22 cellular contexts compared by ENCODE assay signal in genomic region chr7:40843338-40844026, GRCh38.
DNase-seq lines count a peak whose midpoint lies in the region; FAIRE-seq and TF ChIP-seq lines count a peak whose summit lies in the region.
"Had no signal": no experiment of that assay in that cellular context is flagged by ENCODE, and none has a peak within 500 bp of the region (broad histone marks: within the 10 kb centered on the region; RNA-seq: fewer than 3 reads in every experiment).

No MANE protein-coding gene starts in this region.

- H2BK15ac ChIP-seq in H1 (ENCODE audit: low read length) = no peak overlapping the region
- no peak overlapping the region for H2BK15ac ChIP-seq in mesenchymal stem cell (ENCODE audit: low read depth, poor library complexity, severe bottlenecking)

- H3K9ac ChIP-seq in H1 (replicated peaks in 1 of 4; ENCODE audit: extremely low read depth in 1 of 4, low read depth in 3 of 4, low read length in 3 of 4) (no peak overlapping the region), mesenchymal stem cell (ENCODE audit: low read length) (peak overlapping the region; percentile 48)
- H3K9ac ChIP-seq: KMS-11 had no signal

- peaks cover 7% of the 10 kb centered on the region for H3K4me1 Mint-ChIP-seq in Caco-2 (ENCODE audit: low read depth, unreplicated experiment)

- H3K27ac ChIP-seq in H1 (ENCODE audit: low read depth, low read length) (no peak overlapping the region), mesenchymal stem cell (ENCODE audit: low read length, poor library complexity, severe bottlenecking) (peak overlapping the region; percentile 5)
- H3K27ac ChIP-seq: HL-60, KMS-11, Peyer's patch, sigmoid colon had no signal

- POLR2A ChIA-PET in Caco-2 (lab: Charles Lee) (no interaction called here), H1 (lab: Charles Lee; ENCODE audit: partially characterized antibody) (interaction anchor here (1.3 kb wide), 1 partner anchor 16 kb away, joined by 3 read pairs; no protein-coding TSS in a partner anchor)

- no peaks in the 10 kb centered on the region for H3K79me2 ChIP-seq in H1 (ENCODE audit: control insufficient read depth in 1 of 2, insufficient read depth in 2 of 2, low read length in 2 of 2)

- DNase-seq in Caco-2 (no peak), LHCN-M2 (ENCODE audit: low read depth) (peak; percentile 11), H1 (ENCODE audit: low read depth in 1 of 2, low spot score in 2 of 2) (no peak), mesenchymal stem cell (peak; percentile 7), AG08396 (ENCODE audit: low spot score) (no peak), NCI-H187 (lab: John Stamatoyannopoulos, UW) (no peak), cerebellum (ENCODE audit: low spot score) (no peak)
- DNase-seq in central memory CD4-positive, alpha-beta T cell = no peak
- DNase-seq: ACHN; activated CD4-positive, alpha-beta T cell treated with anti-CD3 and anti-CD28 coated beads, Interleukin-2, amount 50 U/mL, for 48 hours; activated naive CD4-positive, alpha-beta T cell treated with anti-CD3 and anti-CD28 coated beads for 36 hours; CD8-positive, alpha-beta T cell; NCI-H1105; NCI-H82; Peyer's patch; sigmoid colon; stimulated activated CD4-positive, alpha-beta T cell treated with anti-CD3 and anti-CD28 coated beads, Interleukin-4, amount 100 ng/mL, for 1 hour; substantia nigra; SW 1271 had no signal

- H3K9me3 Mint-ChIP-seq in Caco-2 (ENCODE audit: unreplicated experiment) = no peaks in the 10 kb centered on the region

- CTCF ChIA-PET in Caco-2 (lab: Charles Lee) = no interaction called here
- CTCF ChIA-PET in H1 (lab: Charles Lee; ENCODE audit: partially characterized antibody) = interaction anchor here (1.1 to 1.2 kb wide), 2 partner anchors 10 to 160 kb away, joined by 3 read pairs; no protein-coding TSS in a partner anchor

- no peaks in the 10 kb centered on the region for H3K9me3 ChIP-seq in Caco-2
- no peaks in the 10 kb centered on the region for H3K9me3 ChIP-seq in H1 (ENCODE audit: insufficient read depth in 2 of 2, low read depth in 1 of 2, low read length in 1 of 2)
- H3K9me3 ChIP-seq in mesenchymal stem cell (ENCODE audit: control insufficient read depth, low read length) = peaks cover 30% of the 10 kb centered on the region
- H3K9me3 ChIP-seq: Peyer's patch, sigmoid colon had no signal

- H3K36me3 ChIP-seq in Caco-2 (ENCODE audit: control insufficient read depth, insufficient read depth, low read length) (no peaks in the 10 kb centered on the region), H1 (ENCODE audit: control insufficient read depth in 2 of 4, insufficient read depth in 4 of 4, low read length in 3 of 4) (no peaks in the 10 kb centered on the region), mesenchymal stem cell (ENCODE audit: control insufficient read depth in 1 of 2, insufficient read depth in 2 of 2, low read depth in 1 of 2, low read length in 2 of 2) (peaks cover 0 to 5% of the 10 kb centered on the region in 2 experiments)
- H3K36me3 ChIP-seq: Peyer's patch, sigmoid colon had no signal

- TF ChIP-seq EP300 in H1 (IDR thresholded peaks at IDR 0.05; ENCODE audit: borderline replicate concordance in 1 of 2, low read depth in 2 of 2, low read length in 2 of 2) = no peak

- H2BK5ac ChIP-seq in H1 (ENCODE audit: low read depth, low read length) (no peak overlapping the region), mesenchymal stem cell (ENCODE audit: low read depth, low read length, poor library complexity, severe bottlenecking) (no peak overlapping the region)

- no peaks in the 10 kb centered on the region for H3K27me3 Mint-ChIP-seq in Caco-2 (ENCODE audit: insufficient read depth, unreplicated experiment)

- no peak for FAIRE-seq in H1 (lab: Jason Lieb, UNC)
- FAIRE-seq: GM12891 had no signal

- H2BK12ac ChIP-seq in H1 (ENCODE audit: low read depth, low read length) (no peak overlapping the region), mesenchymal stem cell (ENCODE audit: low read length in 2 of 2) (peak overlapping the region; percentile 21 to 49)

- H4K91ac ChIP-seq in H1 (replicated peaks; ENCODE audit: insufficient read length, low read length) = no peak overlapping the region
- H4K91ac ChIP-seq in mesenchymal stem cell (ENCODE audit: low read length) = peak overlapping the region; percentile 53

- no peaks in the 10 kb centered on the region for H4K20me1 ChIP-seq in H1 (replicated peaks in 1 of 2; ENCODE audit: control insufficient read depth in 1 of 2, insufficient read depth in 2 of 2, low read length in 2 of 2)

- H3K56ac ChIP-seq in H1 (replicated peaks; ENCODE audit: insufficient read length, low read depth, low read length) = no peak overlapping the region

- intact Hi-C loops in Caco-2 (cut with micrococcal nuclease; ENCODE audit: unreplicated experiment) = no loop called here

- H3K18ac ChIP-seq in H1 (ENCODE audit: extremely low read depth, low read length) (no peak overlapping the region), mesenchymal stem cell (ENCODE audit: low read depth in 1 of 2, low read length in 2 of 2) (peak overlapping the region; percentile 46 to 66)

- H3K4me3 ChIP-seq in Caco-2 (ENCODE audit: low read depth, low read length) (no peak overlapping the region), H1 (ENCODE audit: extremely low read depth in 1 of 4, insufficient read depth in 2 of 4, low read depth in 3 of 4, low read length in 4 of 4) (no peak overlapping the region), mesenchymal stem cell (ENCODE audit: insufficient read depth in 1 of 2, low read depth in 1 of 2, low read length in 2 of 2) (no peak overlapping the region)
- H3K4me3 ChIP-seq: Peyer's patch, sigmoid colon had no signal

- H3K27ac Mint-ChIP-seq in Caco-2 (ENCODE audit: unreplicated experiment) = peak overlapping the region; percentile 28
- H3K27ac Mint-ChIP-seq: activated naive CD4-positive, alpha-beta T cell treated with anti-CD3 and anti-CD28 coated beads for 36 hours; CD8-positive, alpha-beta T cell had no signal

- H3K4ac ChIP-seq in H1 (replicated peaks; ENCODE audit: insufficient read length, low read depth, low read length) (no peak overlapping the region), mesenchymal stem cell (ENCODE audit: low read depth in 1 of 2, low read length in 2 of 2) (no peak overlapping the region)

- TF ChIP-seq RAD21 in H1 (IDR thresholded peaks at IDR 0.05 in 1 of 2, conservative IDR thresholded peaks at IDR 0.05 in 1 of 2; ENCODE audit: low read depth in 2 of 2, low read length in 2 of 2) = no peak

- peaks cover 9% of the 10 kb centered on the region for H3K4me1 ChIP-seq in Caco-2
- H3K4me1 ChIP-seq in H1 (replicated peaks in 1 of 4; ENCODE audit: control insufficient read depth in 3 of 4, insufficient read depth in 4 of 4, low read length in 3 of 4) = no peaks in the 10 kb centered on the region
- H3K4me1 ChIP-seq in mesenchymal stem cell (ENCODE audit: control insufficient read depth, insufficient read depth, low read depth, low read length) = peaks cover 4% of the 10 kb centered on the region
- H3K4me1 ChIP-seq: Peyer's patch, sigmoid colon had no signal

- H2AFZ ChIP-seq in H1 (ENCODE audit: low read length) (no peak overlapping the region), mesenchymal stem cell (ENCODE audit: low read depth, low read length) (no peak overlapping the region)

- no peaks in the 10 kb centered on the region for H3K27me3 ChIP-seq in Caco-2 (replicated peaks; ENCODE audit: control insufficient read depth, insufficient read depth, low read length)
- H3K27me3 ChIP-seq in H1 (replicated peaks in 1 of 4; ENCODE audit: control insufficient read depth in 3 of 4, extremely low read depth in 1 of 4, insufficient read depth in 3 of 4, low read length in 3 of 4) = no peaks in the 10 kb centered on the region
- H3K27me3 ChIP-seq in mesenchymal stem cell (ENCODE audit: control insufficient read depth in 1 of 2, insufficient read depth in 1 of 2, low read length in 2 of 2) = no peaks in the 10 kb centered on the region
- H3K27me3 ChIP-seq: Peyer's patch, sigmoid colon had no signal

- no peaks in the 10 kb centered on the region for H3K23me2 ChIP-seq in H1 (ENCODE audit: low read depth, low read length)

- no peak for TF ChIP-seq CTCF in Caco-2 (IDR thresholded peaks at IDR 0.05; ENCODE audit: insufficient read depth in 1 of 2, low read depth in 1 of 2, low read length in 1 of 2, severe bottlenecking in 1 of 2, unreplicated experiment in 1 of 2)
- no peak for TF ChIP-seq CTCF in H1 (IDR thresholded peaks at IDR 0.05; ENCODE audit: control extremely low read depth in 1 of 3, insufficient read depth in 1 of 3, low read depth in 1 of 3, low read length in 3 of 3)

- no peak overlapping the region for H3K4me3 Mint-ChIP-seq in Caco-2 (ENCODE audit: unreplicated experiment)
- H3K4me3 Mint-ChIP-seq: activated naive CD4-positive, alpha-beta T cell treated with anti-CD3 and anti-CD28 coated beads for 36 hours; CD8-positive, alpha-beta T cell had no signal

- no peak overlapping the region for H3K23ac ChIP-seq in H1 (ENCODE audit: insufficient read length)
- no peak overlapping the region for H3K23ac ChIP-seq in mesenchymal stem cell (ENCODE audit: low read length in 2 of 2)

- H3K4me2 ChIP-seq in H1 (ENCODE audit: insufficient read depth in 1 of 2, low read depth in 2 of 2, low read length in 2 of 2) (no peak overlapping the region), mesenchymal stem cell (ENCODE audit: low read length, poor library complexity, severe bottlenecking) (no peak overlapping the region)
- H3K4me2 ChIP-seq: KMS-11 had no signal

- H2AK5ac ChIP-seq in H1 (ENCODE audit: low read depth, low read length) = no peak overlapping the region
- H2AK5ac ChIP-seq in mesenchymal stem cell (ENCODE audit: low read length, severe bottlenecking) = peak overlapping the region; percentile 29

- 0 out of 2 replicates have a peak overlapping the region, but pooled peaks have one; percentile 17 for H2BK20ac ChIP-seq in H1 (ENCODE audit: low read length)

- WGBS in H1 (ENCODE audit: extremely low coverage in 1 of 2, insufficient coverage in 1 of 2, insufficient read length in 1 of 2, insufficient replicate concordance in 2 of 2, low coverage in 1 of 2, low lambda C conversion rate in 2 of 2, missing lambda C conversion rate in 1 of 2), 2 experiments = 92% methylated on average over 9 of the region's 9 CpGs; no CpG with 5 or more reads in 1 of the 2 experiments
- WGBS in mesenchymal stem cell = 94% methylated on average over 9 of the region's 9 CpGs

- TF ChIP-seq POLR2A in H1 (IDR thresholded peaks at IDR 0.05; ENCODE audit: control extremely low read depth in 1 of 2, low read depth in 2 of 2, low read length in 2 of 2) = no peak

- no peak overlapping the region for H4K5ac ChIP-seq in H1 (ENCODE audit: insufficient read length, low read depth, low read length)

- BruUV-seq in Caco-2 (replicated peaks; lab: Mats Ljungman, UMichigan) = no TSS peak

- H3K14ac ChIP-seq in H1 (ENCODE audit: insufficient read length) (no peak overlapping the region), mesenchymal stem cell (ENCODE audit: low read length in 2 of 2) (no peak overlapping the region)

- no peaks in the 10 kb centered on the region for H3K36me3 Mint-ChIP-seq in Caco-2 (ENCODE audit: insufficient read depth, unreplicated experiment)
- H3K36me3 Mint-ChIP-seq: CD8-positive, alpha-beta T cell had no signal

- H2BK120ac ChIP-seq in H1 (replicated peaks; ENCODE audit: low read depth, low read length) = no peak overlapping the region
- H2BK120ac ChIP-seq in mesenchymal stem cell (ENCODE audit: low read depth, low read length) = no peak overlapping the region

- H4K8ac ChIP-seq in H1 (ENCODE audit: extremely low read depth, insufficient read depth, low read length) (no peak overlapping the region), mesenchymal stem cell (ENCODE audit: low read length) (peak overlapping the region; percentile 8)

- H3K79me1 ChIP-seq in H1 (ENCODE audit: low read depth, low read length) (no peaks in the 10 kb centered on the region), mesenchymal stem cell (replicated peaks; ENCODE audit: low read length, poor library complexity, severe bottlenecking) (no peaks in the 10 kb centered on the region)

Comparison
In these comparisons a context has a peak if more than half of its experiments do, and no peak if none do; other contexts are left out.
1. DNase-seq: peak in LHCN-M2 (single experiment) and mesenchymal stem cell (single experiment); none in Caco-2 (0 of 2), H1 (0 of 2), AG08396 (single experiment), NCI-H187 (0 of 2), cerebellum (single experiment) and central memory CD4-positive, alpha-beta T cell (single experiment).